Comparison of ENCODE assay signal across 8 cellular contexts in the genomic region with DNA sequence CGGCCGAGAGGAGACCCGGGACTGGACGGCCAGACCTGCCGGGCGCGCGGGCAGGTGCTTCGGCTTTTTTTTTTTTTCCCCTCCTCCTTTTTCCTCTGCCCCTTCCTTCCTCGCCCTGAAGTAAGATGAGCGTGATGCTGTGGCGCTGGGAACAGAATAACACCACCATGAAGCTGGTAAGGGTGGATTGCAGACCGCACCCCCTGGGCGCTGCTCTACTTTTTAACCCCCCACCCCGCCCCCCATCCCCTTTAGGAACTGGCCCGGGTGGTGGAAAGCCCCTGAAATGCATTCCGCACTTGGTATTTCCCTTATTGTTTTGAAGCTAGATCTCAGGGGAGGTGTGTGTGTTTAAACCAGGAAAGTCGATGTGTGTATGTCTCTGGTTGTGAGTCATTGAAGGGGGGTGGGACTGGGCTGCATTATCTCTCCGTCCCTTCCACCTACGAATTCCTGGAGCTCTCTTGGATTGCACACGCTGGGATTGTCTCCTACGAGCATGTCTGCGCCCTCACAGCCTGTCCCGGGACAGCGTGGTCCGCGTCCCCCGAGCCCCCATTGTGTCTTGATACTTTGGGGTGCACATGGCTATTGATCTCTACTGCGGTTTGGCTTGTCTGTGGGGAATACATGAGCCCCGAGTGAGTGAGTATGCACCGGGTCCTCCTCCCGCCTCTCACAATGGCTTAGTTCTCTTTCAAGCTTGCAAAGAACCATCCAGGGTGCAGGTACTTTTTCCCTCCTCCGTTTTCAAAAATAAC.
DNase-seq lines count a peak whose midpoint lies in the region; ATAC-seq and TF ChIP-seq lines count a peak whose summit lies in the region.

No MANE protein-coding gene starts in this region.

- peaks cover 24% of the 10 kb centered on the region for H3K36me3 Mint-ChIP-seq in Calu3 (ENCODE audit: insufficient read depth, unreplicated experiment)
- no peaks in the 10 kb centered on the region for H3K36me3 Mint-ChIP-seq in activated naive CD8-positive, alpha-beta T cell treated with anti-CD3 and anti-CD28 coated beads, Interleukin-2, amount 10 ng/mL, durations not matched to agents 7 days and 5 days

- H3K4me3 ChIP-seq in iPS-20b (ENCODE audit: low read length) = peak overlapping the region; percentile 76
- no peak overlapping the region for H3K4me3 ChIP-seq in effector memory CD4-positive, alpha-beta T cell (ENCODE audit: insufficient read depth, low read depth, low read length, poor library complexity, severe bottlenecking)

- ATAC-seq in HG03135 (IDR thresholded peaks at IDR 0.05; ENCODE audit: unreplicated experiment) = peak; percentile 74
- ATAC-seq in activated naive CD8-positive, alpha-beta T cell treated with anti-CD3 and anti-CD28 coated beads, Interleukin-2, amount 10 ng/mL, durations not matched to agents 7 days and 5 days (ENCODE audit: low read depth) = no peak

- H3K9me3 ChIP-seq in iPS-20b (ENCODE audit: insufficient read depth, low read depth, low read length) = no peaks in the 10 kb centered on the region
- no peaks in the 10 kb centered on the region for H3K9me3 ChIP-seq in effector memory CD4-positive, alpha-beta T cell (ENCODE audit: control insufficient read depth, low read length)

- BruUV-seq in Calu3 (replicated peaks; lab: Mats Ljungman, UMichigan) = no TSS peak

- H3K4me3 Mint-ChIP-seq in Calu3 (ENCODE audit: low read depth, unreplicated experiment) = peak overlapping the region; percentile 72
- peak overlapping the region; percentile 42 for H3K4me3 Mint-ChIP-seq in activated naive CD8-positive, alpha-beta T cell treated with anti-CD3 and anti-CD28 coated beads, Interleukin-2, amount 10 ng/mL, durations not matched to agents 7 days and 5 days

- POLR2A ChIA-PET in activated naive CD8-positive, alpha-beta T cell treated with anti-CD3 and anti-CD28 coated beads, Interleukin-2, amount 10 ng/mL, durations not matched to agents 7 days and 5 days (lab: Charles Lee) = no interaction called here

- CTCF ChIA-PET in Calu3 (lab: Charles Lee) = interaction anchor here (0.6 to 1.0 kb wide), 5 partner anchors 10 to 264 kb away, joined by 3 to 7 read pairs (median 4); no protein-coding TSS in a partner anchor

- peak overlapping the region; percentile 77 for H3K27ac ChIP-seq in iPS-20b (ENCODE audit: low read length)
- H3K27ac ChIP-seq in effector memory CD4-positive, alpha-beta T cell (ENCODE audit: insufficient read depth, low read length, poor library complexity, severe bottlenecking) = no peak overlapping the region

- H3K27ac Mint-ChIP-seq in Calu3 (ENCODE audit: unreplicated experiment) = peak overlapping the region; percentile 4
- H3K27ac Mint-ChIP-seq in activated naive CD8-positive, alpha-beta T cell treated with anti-CD3 and anti-CD28 coated beads, Interleukin-2, amount 10 ng/mL, durations not matched to agents 7 days and 5 days = no peak overlapping the region

- peaks cover 23% of the 10 kb centered on the region; the same call in 1 of the 2 replicates for H3K27me3 ChIP-seq in iPS-20b (ENCODE audit: insufficient read depth, low read length)
- peaks cover 5% of the 10 kb centered on the region for H3K27me3 ChIP-seq in effector memory CD4-positive, alpha-beta T cell (replicated peaks; ENCODE audit: control insufficient read depth, insufficient read depth, low read length, poor library complexity, severe bottlenecking)

- H3K36me3 ChIP-seq in iPS-20b (ENCODE audit: insufficient read depth, low read depth, low read length) = no peaks in the 10 kb centered on the region
- no peaks in the 10 kb centered on the region for H3K36me3 ChIP-seq in effector memory CD4-positive, alpha-beta T cell (ENCODE audit: control insufficient read depth, insufficient read depth, low read length)

- H3K4me1 ChIP-seq in iPS-20b (ENCODE audit: insufficient read depth, low read length) = peaks cover 40% of the 10 kb centered on the region
- no peaks in the 10 kb centered on the region for H3K4me1 ChIP-seq in effector memory CD4-positive, alpha-beta T cell (ENCODE audit: control insufficient read depth, insufficient read depth, low read length, poor library complexity, severe bottlenecking)

- peaks cover 38% of the 10 kb centered on the region for H3K4me1 Mint-ChIP-seq in Calu3 (ENCODE audit: low read depth, unreplicated experiment)
- H3K4me1 Mint-ChIP-seq in activated naive CD8-positive, alpha-beta T cell treated with anti-CD3 and anti-CD28 coated beads, Interleukin-2, amount 10 ng/mL, durations not matched to agents 7 days and 5 days = peaks cover 3% of the 10 kb centered on the region

- H3K27me3 Mint-ChIP-seq in Calu3 (ENCODE audit: unreplicated experiment) = no peaks in the 10 kb centered on the region
- peaks cover 60% of the 10 kb centered on the region for H3K27me3 Mint-ChIP-seq in activated naive CD8-positive, alpha-beta T cell treated with anti-CD3 and anti-CD28 coated beads, Interleukin-2, amount 10 ng/mL, durations not matched to agents 7 days and 5 days

- DNase-seq in Calu3 = peak; percentile 45
- DNase-seq in GM19240 (ENCODE audit: insufficient read length, low spot score) = peak; percentile 25
- no peak for DNase-seq in activated naive CD8-positive, alpha-beta T cell treated with anti-CD3 and anti-CD28 coated beads, Interleukin-2, amount 10 ng/mL, durations not matched to agents 7 days and 5 days
- DNase-seq in stimulated activated CD8-positive, alpha-beta memory T cell treated with anti-CD3 and anti-CD28 coated beads, Interleukin-4, amount 100 ng/mL, for 48 hours = peak; percentile 24
- no peak for DNase-seq in NCI-H1694 treated with DMSO at 0.1 percent for 48 hours (lab: John Stamatoyannopoulos, UW)
- no peak for DNase-seq in effector memory CD4-positive, alpha-beta T cell

- intact Hi-C loops in Calu3 (cut with micrococcal nuclease; ENCODE audit: unreplicated experiment) = loop anchor here (2.0 kb wide), 1 partner anchor 25 kb away; no protein-coding TSS in a partner anchor

- peak overlapping the region; percentile 87; the same call in 1 of the 2 replicates for H3K9ac ChIP-seq in iPS-20b (ENCODE audit: low read depth, low read length)

- H3K9me3 Mint-ChIP-seq in Calu3 (ENCODE audit: low read depth, unreplicated experiment) = no peaks in the 10 kb centered on the region
- peaks cover 2% of the 10 kb centered on the region for H3K9me3 Mint-ChIP-seq in activated naive CD8-positive, alpha-beta T cell treated with anti-CD3 and anti-CD28 coated beads, Interleukin-2, amount 10 ng/mL, durations not matched to agents 7 days and 5 days

- TF ChIP-seq CTCF in Calu3 (IDR thresholded peaks at IDR 0.05; ENCODE audit: unreplicated experiment) = no peak

Comparison
In these comparisons a context has a peak if more than half of its experiments do, and no peak if none do; other contexts are left out.
1. DNase-seq: peak in Calu3 (single experiment), GM19240 (single experiment) and stimulated activated CD8-positive, alpha-beta memory T cell treated with anti-CD3 and anti-CD28 coated beads, Interleukin-4, amount 100 ng/mL, for 48 hours (single experiment); none in activated naive CD8-positive, alpha-beta T cell treated with anti-CD3 and anti-CD28 coated beads, Interleukin-2, amount 10 ng/mL, durations not matched to agents 7 days and 5 days (single experiment), NCI-H1694 treated with DMSO at 0.1 percent for 48 hours (single experiment) and effector memory CD4-positive, alpha-beta T cell (0 of 3).